Comparison of ENCODE assay signal across 8 cellular contexts in genomic region chr17:1485748-1486376, GRCh38. TPM values are rescaled to one million over a fixed set of nuclear protein-coding genes. Genes with fewer than 3 reads are reported as not detected.
A peak's percentile ranks its signal among the peaks of the same experiment; 100 is the strongest.
DNase-seq lines count a peak whose midpoint lies in the region; ATAC-seq and TF ChIP-seq lines count a peak whose summit lies in the region.

No MANE protein-coding gene starts in this region.

- H2BK5ac ChIP-seq in trophoblast cell (ENCODE audit: low read depth, low read length, poor library complexity) = peak overlapping the region; percentile 88

- H2BK120ac ChIP-seq in trophoblast cell (ENCODE audit: insufficient read depth, low read length, poor library complexity) = peak overlapping the region; percentile 91

- H3K36me3 ChIP-seq in BE2C (no peaks in the 10 kb centered on the region), trophoblast cell (ENCODE audit: control insufficient read depth in 1 of 2, insufficient read depth in 2 of 2, low read length in 2 of 2) (peaks cover 29 to 32% of the 10 kb centered on the region in 2 experiments)

- H3K4me2 ChIP-seq in trophoblast cell (ENCODE audit: low read length) = peak overlapping the region; percentile 66

- H3K14ac ChIP-seq in trophoblast cell (ENCODE audit: low read length) = peak overlapping the region; percentile 98

- H4K12ac ChIP-seq in trophoblast cell (ENCODE audit: low read depth, low read length) = peak overlapping the region; percentile 97

- peak overlapping the region; percentile 89 for H3K27ac ChIP-seq in trophoblast cell (ENCODE audit: low read depth, low read length)

- peak overlapping the region; percentile 98 for H4K8ac ChIP-seq in trophoblast cell (ENCODE audit: low read depth, low read length)

- peak overlapping the region; percentile 97 for H3K18ac ChIP-seq in trophoblast cell (ENCODE audit: low read length)

- DNase-seq in BE2C = no peak
- peak; percentile 32 for DNase-seq in activated gamma-delta T cell treated with anti-CD3 and anti-CD28 coated beads, Interleukin-2, amount 50 U/mL, for 16 hours (ENCODE audit: low read depth)
- DNase-seq in germinal center (ENCODE audit: low spot score) = peak; percentile 74
- DNase-seq in trophoblast cell = peak; percentile 72 to 79
- DNase-seq in cerebellar nuclear complex (lab: John Stamatoyannopoulos, UW) = no peak

- H3K9ac ChIP-seq in trophoblast cell (ENCODE audit: low read length) = peak overlapping the region; percentile 74

- peak overlapping the region; percentile 85 for H2AK5ac ChIP-seq in trophoblast cell (ENCODE audit: low read length)

- ATAC-seq in GM21723 (IDR thresholded peaks at IDR 0.05; ENCODE audit: unreplicated experiment) = peak; percentile 27
- ATAC-seq in GM18858 (IDR thresholded peaks at IDR 0.05; ENCODE audit: unreplicated experiment) = no peak

- H2BK12ac ChIP-seq in trophoblast cell (ENCODE audit: low read length) = peak overlapping the region; percentile 87

- peak overlapping the region; percentile 70 for H2AFZ ChIP-seq in trophoblast cell (ENCODE audit: insufficient read depth, low read length, poor library complexity)

- no CpG with 5 or more reads among the region's 80 CpGs for WGBS in trophoblast cell (ENCODE audit: extremely low coverage, insufficient coverage, insufficient read length)

- H3K4me3 ChIP-seq in BE2C (ENCODE audit: low read depth, low read length) = peak overlapping the region; percentile 46
- peak overlapping the region; percentile 76 for H3K4me3 ChIP-seq in trophoblast cell (ENCODE audit: low read depth, low read length)

- no peak overlapping the region for H3K23ac ChIP-seq in trophoblast cell (ENCODE audit: low read length)

- peak overlapping the region; percentile 95 for H3K4ac ChIP-seq in trophoblast cell (ENCODE audit: low read depth, low read length)

- H3K9me3 ChIP-seq in BE2C = no peaks in the 10 kb centered on the region
- no peaks in the 10 kb centered on the region for H3K9me3 ChIP-seq in trophoblast cell (ENCODE audit: insufficient read depth, low read depth, low read length)

- no peak for TF ChIP-seq CTCF in BE2C (IDR thresholded peaks at IDR 0.05; ENCODE audit: low read depth, low read length)

- H3K4me1 ChIP-seq in BE2C (no peaks in the 10 kb centered on the region; the same call in 1 of the 2 replicates), trophoblast cell (ENCODE audit: control insufficient read depth in 1 of 2, insufficient read depth in 2 of 2, low read length in 2 of 2) (peaks cover 26 to 42% of the 10 kb centered on the region in 2 experiments)

- H3K79me2 ChIP-seq in trophoblast cell (ENCODE audit: control insufficient read depth, insufficient read depth, low read length, poor library complexity) = peaks cover 20% of the 10 kb centered on the region

- H4K91ac ChIP-seq in trophoblast cell (ENCODE audit: low read depth, low read length) = peak overlapping the region; percentile 98

- H3K79me1 ChIP-seq in trophoblast cell (ENCODE audit: low read length) = peaks cover 40% of the 10 kb centered on the region

- H3K27me3 ChIP-seq in BE2C (no peaks in the 10 kb centered on the region), trophoblast cell (ENCODE audit: insufficient read depth, low read length) (no peaks in the 10 kb centered on the region)

TF ChIP-seq in PFSK-1, 5 proteins besides CTCF, POLR2A, EP300 and RAD21:
- peak; percentile 18 for TF ChIP-seq FOXP2 (optimal IDR thresholded peaks at IDR 0.05; ENCODE audit: borderline replicate concordance, extremely low read depth, extremely low read length, insufficient read depth)
- TF ChIP-seq REST (IDR thresholded peaks at IDR 0.05; ENCODE audit: insufficient read depth in 1 of 2, low read depth in 2 of 2, low read length in 2 of 2) = no peak

RNA-seq across cellular contexts. Expression of gene MYO1C, which starts 6.6 kb away (rescaled TPM):
- 12.9 TPM for polyA plus RNA-seq in BE2C (2012; ENCODE audit: insufficient read depth, insufficient read length, low read depth)
- polyA plus RNA-seq in PFSK-1 (2012; ENCODE audit: insufficient read length, low read depth) = 106 TPM
- polyA plus RNA-seq in trophoblast cell (2013) = 83.3 and 84.7 TPM in 2 replicates

RNA-seq across cellular contexts. Expression of gene CRK, which starts 29.8 kb away (rescaled TPM):
- polyA plus RNA-seq in BE2C (2012; ENCODE audit: insufficient read depth, insufficient read length, low read depth) = 29.0 TPM
- 51.3 TPM for polyA plus RNA-seq in PFSK-1 (2012; ENCODE audit: insufficient read length, low read depth)
- polyA plus RNA-seq in trophoblast cell (2013) = 43.6 and 43.9 TPM in 2 replicates

RNA-seq across cellular contexts. Expression of gene INPP5K, which starts 30.6 kb away (rescaled TPM):
- polyA plus RNA-seq in BE2C (2012; ENCODE audit: insufficient read depth, insufficient read length, low read depth) = 89.6 TPM
- 41.0 TPM for polyA plus RNA-seq in PFSK-1 (2012; ENCODE audit: insufficient read length, low read depth)
- 22.0 and 24.5 TPM in 2 replicates for polyA plus RNA-seq in trophoblast cell (2013)

Comparison
In these comparisons a context has a peak if more than half of its experiments do, and no peak if none do; other contexts are left out.
1. DNase-seq: peak in activated gamma-delta T cell treated with anti-CD3 and anti-CD28 coated beads, Interleukin-2, amount 50 U/mL, for 16 hours (single experiment), germinal center (single experiment) and trophoblast cell (2 of 2); none in BE2C (single experiment) and cerebellar nuclear complex (0 of 2).